Comparison of ENCODE assay signal across 15 cellular contexts in genomic region chr11:2509481-2510001, GRCh38.
DNase-seq lines count a peak whose midpoint lies in the region; ATAC-seq and TF ChIP-seq lines count a peak whose summit lies in the region.
"Had no signal": no experiment of that assay in that cellular context is flagged by ENCODE, and none has a peak within 500 bp of the region (broad histone marks: within the 10 kb centered on the region; RNA-seq: fewer than 3 reads in every experiment).

No MANE protein-coding gene starts in this region.

- no peaks in the 10 kb centered on the region for H3K79me2 ChIP-seq in osteoblast (ENCODE audit: insufficient read depth, low read length)

- H4K20me1 ChIP-seq in IMR-90 (ENCODE audit: insufficient read depth, low read length) = no peaks in the 10 kb centered on the region
- H4K20me1 ChIP-seq in osteoblast (ENCODE audit: insufficient read depth, low read length) = no peaks in the 10 kb centered on the region

- H2AK5ac ChIP-seq in IMR-90 (ENCODE audit: low read depth, low read length) = no peak overlapping the region

- H3K36me3 Mint-ChIP-seq in CD14-positive monocyte = peaks cover 10 to 11% of the 10 kb centered on the region in 2 donors
- H3K36me3 Mint-ChIP-seq: activated naive CD4-positive, alpha-beta T cell treated with anti-CD3 and anti-CD28 coated beads, Interleukin-2, amount 10 ng/mL, durations not matched to agents 7 days and 5 days; CD4-positive, CD25-positive, alpha-beta regulatory T cell had no signal

- no peak overlapping the region for H2BK5ac ChIP-seq in IMR-90 (ENCODE audit: low read depth, low read length, poor library complexity, severe bottlenecking)

- no peak overlapping the region for H3K14ac ChIP-seq in IMR-90 (replicated peaks; ENCODE audit: low read depth, low read length)

- CTCF ChIA-PET in IMR-90 (lab: Yijun Ruan, JAX) = no interaction called here

- H3K4me1 Mint-ChIP-seq in CD14-positive monocyte = peaks cover 49% of the 10 kb centered on the region

- no peak overlapping the region for H3K18ac ChIP-seq in IMR-90 (ENCODE audit: low read depth, low read length)

- no peak overlapping the region for H3K4me2 ChIP-seq in IMR-90 (ENCODE audit: low read depth, low read length)
- H3K4me2 ChIP-seq in osteoblast (ENCODE audit: insufficient read depth, low read length) = no peak overlapping the region

- H3K9me3 Mint-ChIP-seq in CD14-positive monocyte = no peaks in the 10 kb centered on the region
- H3K9me3 Mint-ChIP-seq: activated naive CD4-positive, alpha-beta T cell treated with anti-CD3 and anti-CD28 coated beads, Interleukin-2, amount 10 ng/mL, durations not matched to agents 7 days and 5 days; stimulated activated naive CD8-positive, alpha-beta T cell treated with anti-CD3 and anti-CD28 coated beads, Interleukin-15, amount 100 ng/mL, for 72 hours had no signal

- no TSS peak for BruUV-seq in IMR-90 (replicated peaks; lab: Mats Ljungman, UMichigan)

- TF ChIP-seq RAD21 in IMR-90 (IDR thresholded peaks at IDR 0.05; ENCODE audit: low read length) = no peak

- H3K27me3 ChIP-seq in IMR-90 (ENCODE audit: control insufficient read depth, insufficient read depth, low read length) = peaks cover 49% of the 10 kb centered on the region
- no peaks in the 10 kb centered on the region for H3K27me3 ChIP-seq in heart left ventricle
- peaks cover 18% of the 10 kb centered on the region for H3K27me3 ChIP-seq in osteoblast (ENCODE audit: insufficient read depth, low read length)
- H3K27me3 ChIP-seq: ovary had no signal

- no peak overlapping the region for H4K8ac ChIP-seq in IMR-90 (ENCODE audit: low read depth in 2 of 2, low read length in 2 of 2)

- H3K27ac Mint-ChIP-seq in CD14-positive monocyte = no peak overlapping the region
- H3K27ac Mint-ChIP-seq: activated naive CD4-positive, alpha-beta T cell treated with anti-CD3 and anti-CD28 coated beads, Interleukin-2, amount 10 ng/mL, durations not matched to agents 7 days and 5 days had no signal

- DNase-seq in CD14-positive monocyte (ENCODE audit: low spot score) (peak; percentile 37), IMR-90 (no peak), heart left ventricle (peak; percentile 63 to 89 (median 81)), osteoblast (ENCODE audit: insufficient read length, low spot score, missing footprints) (peak; percentile 71), GM19240 (ENCODE audit: insufficient read length, low spot score) (no peak), OCI-M2 (lab: John Stamatoyannopoulos, UW; ENCODE audit: unreplicated experiment) (no peak), globus pallidus (ENCODE audit: low spot score) (no peak)
- DNase-seq: activated naive CD4-positive, alpha-beta T cell treated with anti-CD3 and anti-CD28 coated beads, Interleukin-2, amount 10 ng/mL, durations not matched to agents 7 days and 5 days; CD4-positive, CD25-positive, alpha-beta regulatory T cell; foreskin fibroblast; NCI-H1436; NCI-H2227 treated with DMSO at 0.1 percent for 48 hours; stimulated activated naive CD8-positive, alpha-beta T cell treated with anti-CD3 and anti-CD28 coated beads, Interleukin-15, amount 100 ng/mL, for 72 hours had no signal

- no peak for TF ChIP-seq CTCF in CD14-positive monocyte (IDR thresholded peaks at IDR 0.05)
- no peak for TF ChIP-seq CTCF in IMR-90 (conservative IDR thresholded peaks at IDR 0.05; ENCODE audit: low read depth, low read length)
- no peak for TF ChIP-seq CTCF in heart left ventricle (IDR thresholded peaks at IDR 0.05)
- no peak for TF ChIP-seq CTCF in osteoblast (IDR thresholded peaks at IDR 0.05; ENCODE audit: extremely low read depth, low read depth, low read length)

- peaks cover 0 to 8% (median 3%) of the 10 kb centered on the region in 3 donors for H3K27me3 Mint-ChIP-seq in CD14-positive monocyte (ENCODE audit: low read depth in 3 of 3)
- H3K27me3 Mint-ChIP-seq: activated naive CD4-positive, alpha-beta T cell treated with anti-CD3 and anti-CD28 coated beads, Interleukin-2, amount 10 ng/mL, durations not matched to agents 7 days and 5 days; CD4-positive, CD25-positive, alpha-beta regulatory T cell; stimulated activated naive CD8-positive, alpha-beta T cell treated with anti-CD3 and anti-CD28 coated beads, Interleukin-15, amount 100 ng/mL, for 72 hours had no signal

- peak overlapping the region; percentile 26 for H2AFZ ChIP-seq in IMR-90 (replicated peaks; ENCODE audit: low read length, poor library complexity)
- no peak overlapping the region for H2AFZ ChIP-seq in osteoblast (ENCODE audit: low read length)

- intact Hi-C loops in CD14-positive monocyte (cut with micrococcal nuclease) = loop anchor here in 1 of 2 donors (5.0 kb wide), 1 partner anchor 42 kb away; no protein-coding TSS in a partner anchor
- intact Hi-C loops in IMR-90 (cut with micrococcal nuclease) = no loop called here
- intact Hi-C loops in heart left ventricle (cut with DNase I) = loop anchor here in 6 of 10 donors (5.0 to 10.0 kb wide), 5 partner anchors 32 to 225 kb away; partner anchors contain the start of gene KCNQ1 (in 1 of the 6)

- H2BK15ac ChIP-seq in IMR-90 (ENCODE audit: low read depth, low read length) = no peak overlapping the region

- no peak overlapping the region for H4K5ac ChIP-seq in IMR-90 (ENCODE audit: low read depth, low read length)

- no peak overlapping the region for H4K91ac ChIP-seq in IMR-90 (ENCODE audit: insufficient read depth, low read depth, low read length)

- no peak overlapping the region for H3K4ac ChIP-seq in IMR-90 (ENCODE audit: low read depth, low read length)

- H3K27ac ChIP-seq in IMR-90 (ENCODE audit: insufficient read depth, low read length) (no peak overlapping the region), heart left ventricle (peak overlapping the region in 9 of 12 donors; percentile 37 to 79 (median 57)), osteoblast (ENCODE audit: low read depth, low read length) (no peak overlapping the region)
- H3K27ac ChIP-seq: ovary had no signal

- 33% methylated on average over 9 of the region's 16 CpGs; no CpG with 5 or more reads in 1 of the 2 experiments for WGBS in IMR-90 (ENCODE audit: extremely low coverage in 2 of 2, insufficient read length in 1 of 2), 2 experiments
- 18 to 26% (median 22%) methylated on average over 6 to 16 of the region's 16 CpGs for WGBS in heart left ventricle, 4 donors

- no peak overlapping the region for H2BK120ac ChIP-seq in IMR-90 (ENCODE audit: low read depth, low read length)

- H3K36me3 ChIP-seq in IMR-90 (ENCODE audit: control insufficient read depth, insufficient read depth, low read length) (no peaks in the 10 kb centered on the region), heart left ventricle (no peaks in the 10 kb centered on the region), osteoblast (ENCODE audit: insufficient read depth, low read length) (no peaks in the 10 kb centered on the region)
- H3K36me3 ChIP-seq: ovary had no signal

- H3K4me3 Mint-ChIP-seq in CD14-positive monocyte = no peak overlapping the region
- H3K4me3 Mint-ChIP-seq: activated naive CD4-positive, alpha-beta T cell treated with anti-CD3 and anti-CD28 coated beads, Interleukin-2, amount 10 ng/mL, durations not matched to agents 7 days and 5 days; CD4-positive, CD25-positive, alpha-beta regulatory T cell; stimulated activated naive CD8-positive, alpha-beta T cell treated with anti-CD3 and anti-CD28 coated beads, Interleukin-15, amount 100 ng/mL, for 72 hours had no signal

- in situ Hi-C loops in IMR-90 (cut with MboI; ENCODE audit: low sequenced_read_pairs) = loop anchor here (10.0 kb wide), 1 partner anchor 75 kb away; no protein-coding TSS in a partner anchor

- H3K9ac ChIP-seq in IMR-90 (ENCODE audit: low read depth, low read length) = no peak overlapping the region

- H3K23ac ChIP-seq in IMR-90 (ENCODE audit: low read depth, low read length) = no peak overlapping the region

- H3K9me3 ChIP-seq in IMR-90 (ENCODE audit: control insufficient read depth, insufficient read depth, low read length) (no peaks in the 10 kb centered on the region), heart left ventricle (no peaks in the 10 kb centered on the region), osteoblast (ENCODE audit: low read depth, low read length) (no peaks in the 10 kb centered on the region)
- H3K9me3 ChIP-seq: ovary had no signal

- dilution Hi-C loops in IMR-90 (cut with HindIII; ENCODE audit: low sequenced_read_pairs, unreplicated experiment) = no loop called here

- ATAC-seq in IMR-90 (ENCODE audit: low read depth) (no peak), heart left ventricle (peak; percentile 77 to 88 (median 81)), HG02884 (IDR thresholded peaks at IDR 0.05; ENCODE audit: unreplicated experiment) (no peak)
- ATAC-seq: stimulated activated naive CD8-positive, alpha-beta T cell treated with anti-CD3 and anti-CD28 coated beads, Interleukin-15, amount 100 ng/mL, for 72 hours had no signal

- no peaks in the 10 kb centered on the region for H3K79me1 ChIP-seq in IMR-90 (ENCODE audit: low read depth in 1 of 2, low read length in 2 of 2)

- POLR2A ChIA-PET in IMR-90 (lab: Charles Lee; ENCODE audit: unreplicated experiment) = no interaction called here

- H3K4me1 ChIP-seq in IMR-90 (ENCODE audit: control insufficient read depth, insufficient read depth, low read length) (no peaks in the 10 kb centered on the region), heart left ventricle (peaks cover 0 to 60% (median 44%) of the 10 kb centered on the region in 12 donors), osteoblast (ENCODE audit: insufficient read depth, low read length) (no peaks in the 10 kb centered on the region)

- no peaks in the 10 kb centered on the region for H3K9me1 ChIP-seq in IMR-90 (ENCODE audit: insufficient read depth, low read length)

- H3K56ac ChIP-seq in IMR-90 (ENCODE audit: extremely low read depth, insufficient read depth, low read length) = no peak overlapping the region

- H2AK9ac ChIP-seq in IMR-90 (replicated peaks; ENCODE audit: low read depth, low read length, poor library complexity) = no peak overlapping the region

- TF ChIP-seq POLR2A in IMR-90 (IDR thresholded peaks at IDR 0.05; ENCODE audit: low read depth, low read length) (no peak), heart left ventricle (IDR thresholded peaks at IDR 0.05) (no peak)

- no peak overlapping the region for H2BK20ac ChIP-seq in IMR-90 (ENCODE audit: low read depth, low read length)

- H3K4me3 ChIP-seq in IMR-90 (ENCODE audit: insufficient read depth, low read depth, low read length) (no peak overlapping the region), heart left ventricle (peak overlapping the region in 1 of 12 donors; percentile 20), osteoblast (ENCODE audit: insufficient read depth, low read length) (no peak overlapping the region)
- H3K4me3 ChIP-seq: ovary had no signal

TF ChIP-seq in IMR-90, 13 proteins besides CTCF, POLR2A, EP300 and RAD21 (continues in another document):
- TF ChIP-seq RCOR1 (IDR thresholded peaks at IDR 0.05; ENCODE audit: insufficient replicate concordance, low read length) (no peak), USF2 (IDR thresholded peaks at IDR 0.05; ENCODE audit: low read depth, low read length) (no peak), CHD1 (IDR thresholded peaks at IDR 0.05; ENCODE audit: low read depth, low read length) (no peak)

Comparison
In these comparisons a context has a peak if more than half of its experiments do, and no peak if none do; other contexts are left out.
1. DNase-seq: peak in CD14-positive monocyte (single experiment), heart left ventricle (5 of 5) and osteoblast (single experiment); none in IMR-90 (single experiment), GM19240 (single experiment), OCI-M2 (single experiment) and globus pallidus (single experiment).
2. ATAC-seq: peak in heart left ventricle (4 of 4); none in IMR-90 (single experiment) and HG02884 (single experiment).
3. H3K27ac ChIP-seq: peak in heart left ventricle (9 of 12); none in IMR-90 (single experiment) and osteoblast (single experiment).